34 cellular contexts compared by ENCODE assay signal in the genomic region with DNA sequence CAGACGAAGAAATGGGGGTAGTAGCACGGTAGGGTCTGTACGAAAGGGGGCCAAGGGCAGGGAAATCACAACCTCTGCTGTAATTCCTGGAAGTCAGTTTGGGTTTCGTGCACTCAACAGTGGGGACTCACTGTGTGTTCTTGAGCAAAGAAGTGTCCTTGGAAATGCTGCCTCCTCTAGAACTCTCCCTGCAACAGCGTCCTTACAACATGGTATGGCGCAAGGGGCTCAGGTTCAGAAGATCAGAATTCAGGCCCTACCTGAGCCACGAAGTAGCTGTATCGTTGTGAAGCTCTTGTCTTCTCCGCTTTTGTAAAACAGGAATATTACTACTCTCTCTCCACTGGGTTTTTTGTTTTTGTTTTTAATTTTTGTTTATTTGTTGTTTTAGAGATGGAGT.
"Had no signal": no experiment of that assay in that cellular context is flagged by ENCODE, and none has a peak within 500 bp of the region (broad histone marks: within the 10 kb centered on the region; RNA-seq: fewer than 3 reads in every experiment).

No MANE protein-coding gene starts in this region.

- H3K4me3 ChIP-seq: adrenal gland, body of pancreas, esophagus squamous epithelium, gastroesophageal sphincter had no signal

- H3K4me1 Mint-ChIP-seq: activated CD4-positive, alpha-beta T cell treated with anti-CD3 and anti-CD28 coated beads for 36 hours; activated CD4-positive, alpha-beta T cell treated with anti-CD3 and anti-CD28 coated beads, Interleukin-2, amount 10 ng/mL, durations not matched to agents 24 days and 14 days; activated CD8-positive, alpha-beta memory T cell treated with anti-CD3 and anti-CD28 coated beads, Interleukin-2, amount 10 ng/mL, durations not matched to agents 7 days and 5 days; activated naive CD4-positive, alpha-beta T cell treated with anti-CD3 and anti-CD28 coated beads, Interleukin-2, amount 50 U/mL, for 24 hours; activated naive CD8-positive, alpha-beta T cell treated with anti-CD3 and anti-CD28 coated beads for 36 hours; activated naive CD8-positive, alpha-beta T cell treated with anti-CD3 and anti-CD28 coated beads, Interleukin-2, amount 50 U/mL, for 24 hours; T-helper 17 cell had no signal

- H3K4me1 ChIP-seq: adrenal gland had no signal

- DNase-seq: activated CD4-positive, alpha-beta memory T cell treated with anti-CD3 and anti-CD28 coated beads for 36 hours; activated CD4-positive, alpha-beta T cell treated with anti-CD3 and anti-CD28 coated beads for 36 hours; activated CD4-positive, alpha-beta T cell treated with anti-CD3 and anti-CD28 coated beads, Interleukin-2, amount 10 ng/mL, durations not matched to agents 24 days and 14 days; activated CD4-positive, CD25-positive, alpha-beta regulatory T cell; activated CD4-positive, CD25-positive, alpha-beta regulatory T cell treated with anti-CD3 and anti-CD28 coated beads, Interleukin-2, amount 50 U/mL, for 72 hours; activated CD8-positive, alpha-beta memory T cell treated with anti-CD3 and anti-CD28 coated beads, Interleukin-2, amount 10 ng/mL, durations not matched to agents 7 days and 5 days; activated CD8-positive, alpha-beta memory T cell treated with anti-CD3 and anti-CD28 coated beads, Interleukin-2, amount 50 U/mL, for 4 hours; activated CD8-positive, alpha-beta T cell treated with anti-CD3 and anti-CD28 coated beads, Interleukin-2, amount 10 ng/mL, durations not matched to agents 7 days and 5 days; activated effector memory CD4-positive, alpha-beta T cell treated with anti-CD3 and anti-CD28 coated beads, Interleukin-2, amount 50 U/mL, for 16 hours; activated naive CD4-positive, alpha-beta T cell treated with anti-CD3 and anti-CD28 coated beads for 36 hours; activated naive CD8-positive, alpha-beta T cell treated with anti-CD3 and anti-CD28 coated beads for 36 hours; activated naive CD8-positive, alpha-beta T cell treated with anti-CD3 and anti-CD28 coated beads, Interleukin-2, amount 50 U/mL, for 24 hours; activated T-cell treated with anti-CD3 and anti-CD28 coated beads, Interleukin-2, amount 50 U/mL, for 1 hour; activated T-cell treated with anti-CD3 and anti-CD28 coated beads, Interleukin-2, amount 50 U/mL, for 48 hours; adrenal gland; amygdala; aorta; body of pancreas; cortex of kidney; dermis blood vessel endothelial cell; effector CD4-positive, alpha-beta T cell; effector memory CD8-positive, alpha-beta T cell; esophagus squamous epithelium; foreskin melanocyte; T-helper 1 cell; T-helper 17 cell; T1000; WERI-Rb-1 had no signal

- H3K9me3 ChIP-seq: adrenal gland, body of pancreas, esophagus squamous epithelium, gastroesophageal sphincter had no signal

- H3K36me3 ChIP-seq: adrenal gland, esophagus squamous epithelium, gastroesophageal sphincter, WERI-Rb-1 had no signal

- H3K9me3 Mint-ChIP-seq: activated CD4-positive, alpha-beta memory T cell treated with anti-CD3 and anti-CD28 coated beads for 36 hours; activated CD4-positive, alpha-beta T cell treated with anti-CD3 and anti-CD28 coated beads, Interleukin-2, amount 10 ng/mL, durations not matched to agents 24 days and 14 days; activated naive CD4-positive, alpha-beta T cell treated with anti-CD3 and anti-CD28 coated beads for 36 hours; activated naive CD4-positive, alpha-beta T cell treated with anti-CD3 and anti-CD28 coated beads, Interleukin-2, amount 50 U/mL, for 24 hours; activated naive CD8-positive, alpha-beta T cell treated with anti-CD3 and anti-CD28 coated beads for 36 hours; activated naive CD8-positive, alpha-beta T cell treated with anti-CD3 and anti-CD28 coated beads, Interleukin-2, amount 50 U/mL, for 24 hours; activated T-helper 1 cell treated with anti-CD3 and anti-CD28 coated beads, Interleukin-12 subunit alpha, Interleukin-12 subunit beta, Interleukin-2, Interleukin-4 antibody, amounts not matched to agents 30 ng/mL and 10 ng/mL and 1 ng/mL, durations not matched to agents 14 hours and 24 hours and 36 hours; activated T-helper 2 cell treated with anti-CD3 and anti-CD28 coated beads, Interferon-gamma antibody, Interleukin-2, Interleukin-4, amounts not matched to agents 10 μg/mL and 5 μg/mL and 100 μg/mL, durations not matched to agents 14 hours and 24 hours and 36 hours; effector memory CD8-positive, alpha-beta T cell; T-helper 2 cell treated with Interferon-gamma antibody and Interleukin-4, amounts not matched to agents 5 μg/mL and 100 μg/mL, for 36 hours had no signal

- H3K4me3 Mint-ChIP-seq: activated CD4-positive, alpha-beta memory T cell treated with anti-CD3 and anti-CD28 coated beads for 36 hours; activated CD4-positive, alpha-beta T cell treated with anti-CD3 and anti-CD28 coated beads for 36 hours; activated CD4-positive, alpha-beta T cell treated with anti-CD3 and anti-CD28 coated beads, Interleukin-2, amount 10 ng/mL, durations not matched to agents 24 days and 14 days; activated CD8-positive, alpha-beta memory T cell treated with anti-CD3 and anti-CD28 coated beads, Interleukin-2, amount 10 ng/mL, durations not matched to agents 7 days and 5 days; activated CD8-positive, alpha-beta T cell treated with anti-CD3 and anti-CD28 coated beads, Interleukin-2, amount 10 ng/mL, durations not matched to agents 7 days and 5 days; activated naive CD4-positive, alpha-beta T cell treated with anti-CD3 and anti-CD28 coated beads for 36 hours; activated naive CD4-positive, alpha-beta T cell treated with anti-CD3 and anti-CD28 coated beads, Interleukin-2, amount 50 U/mL, for 24 hours; activated naive CD8-positive, alpha-beta T cell treated with anti-CD3 and anti-CD28 coated beads for 36 hours; activated naive CD8-positive, alpha-beta T cell treated with anti-CD3 and anti-CD28 coated beads, Interleukin-2, amount 50 U/mL, for 24 hours; activated T-helper 1 cell treated with anti-CD3 and anti-CD28 coated beads, Interleukin-12 subunit alpha, Interleukin-12 subunit beta, Interleukin-2, Interleukin-4 antibody, amounts not matched to agents 30 ng/mL and 10 ng/mL and 1 ng/mL, durations not matched to agents 14 hours and 24 hours and 36 hours; effector memory CD8-positive, alpha-beta T cell; T-helper 17 cell; T-helper 2 cell treated with Interferon-gamma antibody and Interleukin-4, amounts not matched to agents 5 μg/mL and 100 μg/mL, for 36 hours had no signal

- ATAC-seq: activated CD4-positive, alpha-beta T cell treated with anti-CD3 and anti-CD28 coated beads for 36 hours; activated CD8-positive, alpha-beta memory T cell treated with anti-CD3 and anti-CD28 coated beads, Interleukin-2, amount 10 ng/mL, durations not matched to agents 7 days and 5 days; activated CD8-positive, alpha-beta T cell treated with anti-CD3 and anti-CD28 coated beads, Interleukin-2, amount 10 ng/mL, durations not matched to agents 7 days and 5 days; activated naive CD8-positive, alpha-beta T cell treated with anti-CD3 and anti-CD28 coated beads, Interleukin-2, amount 50 U/mL, for 24 hours; body of pancreas; effector memory CD8-positive, alpha-beta T cell; gastroesophageal sphincter; T-helper 17 cell had no signal

- H3K27ac Mint-ChIP-seq: activated CD4-positive, alpha-beta memory T cell treated with anti-CD3 and anti-CD28 coated beads for 36 hours; activated CD4-positive, alpha-beta T cell treated with anti-CD3 and anti-CD28 coated beads for 36 hours; activated CD4-positive, alpha-beta T cell treated with anti-CD3 and anti-CD28 coated beads, Interleukin-2, amount 10 ng/mL, durations not matched to agents 24 days and 14 days; activated CD8-positive, alpha-beta memory T cell treated with anti-CD3 and anti-CD28 coated beads, Interleukin-2, amount 10 ng/mL, durations not matched to agents 7 days and 5 days; activated CD8-positive, alpha-beta T cell treated with anti-CD3 and anti-CD28 coated beads, Interleukin-2, amount 10 ng/mL, durations not matched to agents 7 days and 5 days; activated naive CD4-positive, alpha-beta T cell treated with anti-CD3 and anti-CD28 coated beads for 36 hours; activated naive CD4-positive, alpha-beta T cell treated with anti-CD3 and anti-CD28 coated beads, Interleukin-2, amount 50 U/mL, for 24 hours; activated naive CD8-positive, alpha-beta T cell treated with anti-CD3 and anti-CD28 coated beads for 36 hours; activated naive CD8-positive, alpha-beta T cell treated with anti-CD3 and anti-CD28 coated beads, Interleukin-2, amount 50 U/mL, for 24 hours; activated T-helper 1 cell treated with anti-CD3 and anti-CD28 coated beads, Interleukin-12 subunit alpha, Interleukin-12 subunit beta, Interleukin-2, Interleukin-4 antibody, amounts not matched to agents 30 ng/mL and 10 ng/mL and 1 ng/mL, durations not matched to agents 14 hours and 24 hours and 36 hours; activated T-helper 2 cell treated with anti-CD3 and anti-CD28 coated beads, Interferon-gamma antibody, Interleukin-2, Interleukin-4, amounts not matched to agents 10 μg/mL and 5 μg/mL and 100 μg/mL, durations not matched to agents 14 hours and 24 hours and 36 hours; effector memory CD8-positive, alpha-beta T cell; T-helper 17 cell; T-helper 2 cell treated with Interferon-gamma antibody and Interleukin-4, amounts not matched to agents 5 μg/mL and 100 μg/mL, for 36 hours had no signal

- H3K36me3 Mint-ChIP-seq: activated CD4-positive, alpha-beta memory T cell treated with anti-CD3 and anti-CD28 coated beads for 36 hours; activated CD8-positive, alpha-beta memory T cell treated with anti-CD3 and anti-CD28 coated beads, Interleukin-2, amount 10 ng/mL, durations not matched to agents 7 days and 5 days; activated naive CD4-positive, alpha-beta T cell treated with anti-CD3 and anti-CD28 coated beads, Interleukin-2, amount 50 U/mL, for 24 hours; activated naive CD8-positive, alpha-beta T cell treated with anti-CD3 and anti-CD28 coated beads for 36 hours had no signal

- H3K27me3 ChIP-seq: adrenal gland, body of pancreas, esophagus squamous epithelium, gastroesophageal sphincter had no signal

- H3K27me3 Mint-ChIP-seq: activated CD4-positive, alpha-beta memory T cell treated with anti-CD3 and anti-CD28 coated beads for 36 hours; activated CD8-positive, alpha-beta memory T cell treated with anti-CD3 and anti-CD28 coated beads, Interleukin-2, amount 10 ng/mL, durations not matched to agents 7 days and 5 days; activated naive CD8-positive, alpha-beta T cell treated with anti-CD3 and anti-CD28 coated beads for 36 hours; activated naive CD8-positive, alpha-beta T cell treated with anti-CD3 and anti-CD28 coated beads, Interleukin-2, amount 50 U/mL, for 24 hours had no signal

- H3K27ac ChIP-seq: adrenal gland, body of pancreas, epithelial cell of prostate, esophagus squamous epithelium, gastroesophageal sphincter, WERI-Rb-1 had no signal
